Comparison of ENCODE assay signal across 8 cellular contexts in the genomic region with DNA sequence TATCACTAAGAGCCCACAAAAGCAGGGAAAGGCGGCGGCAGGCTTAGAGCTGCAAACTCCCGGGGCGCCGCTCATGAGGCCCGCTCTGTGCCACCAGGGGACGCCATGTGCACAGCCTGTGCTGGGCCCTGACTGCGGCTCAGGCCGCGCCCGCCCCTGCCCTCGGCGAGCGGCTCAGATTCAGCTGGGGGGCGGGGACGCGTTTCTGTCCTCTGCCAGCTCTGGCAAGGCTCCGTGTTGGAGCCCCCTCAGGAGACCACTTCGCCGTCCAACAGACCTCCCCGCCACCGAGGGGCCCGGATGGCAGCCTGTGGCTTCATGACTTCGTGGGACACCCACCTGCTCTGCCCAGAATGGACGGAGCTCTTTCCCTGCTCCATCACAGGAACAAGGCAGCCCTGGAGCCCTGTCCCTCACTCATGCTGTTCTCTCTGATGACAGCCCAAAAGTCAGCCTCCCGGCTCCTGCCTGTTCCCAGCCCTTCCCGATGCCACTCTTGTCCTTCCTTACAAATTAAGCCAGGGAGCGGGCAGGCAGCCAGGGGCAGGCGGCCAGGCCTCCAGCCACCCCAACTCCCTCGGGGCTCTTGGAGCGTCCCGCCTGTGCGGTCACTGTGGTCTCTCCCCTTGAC.
DNase-seq lines count a peak whose midpoint lies in the region; ATAC-seq and TF ChIP-seq lines count a peak whose summit lies in the region.

No MANE protein-coding gene starts in this region.

- TF ChIP-seq CTCF in Calu3 (IDR thresholded peaks at IDR 0.05; ENCODE audit: unreplicated experiment): peak; percentile 95
- TF ChIP-seq CTCF in PC-3 (conservative IDR thresholded peaks at IDR 0.05; ENCODE audit: low read depth, low read length): peak; percentile 79
- peak; percentile 93 to 98 (median 96) for TF ChIP-seq CTCF in nephron (IDR thresholded peaks at IDR 0.05; ENCODE audit: unreplicated experiment in 3 of 3)

- H3K4me3 ChIP-seq in HUES48 (ENCODE audit: low read depth, low read length) (peak overlapping the region; percentile 46), PC-3 (ENCODE audit: low read length) (peak overlapping the region; percentile 58; the same call in 1 of the 2 replicates)

- H3K9ac ChIP-seq in HUES48 (ENCODE audit: low read depth, low read length): no peak overlapping the region
- no peak overlapping the region for H3K9ac ChIP-seq in PC-3 (ENCODE audit: low read length)

- peak overlapping the region; percentile 80 for H3K4me2 ChIP-seq in PC-3 (ENCODE audit: low read length)

- POLR2A ChIA-PET in PC-3 (lab: Charles Lee; ENCODE audit: unreplicated experiment): interaction anchor here (0.5 to 1.3 kb wide), 4 partner anchors 84 to 469 kb away, joined by 4 to 11 read pairs (median 5); a partner anchor contains a TSS

- DNase-seq in Calu3: peak; percentile 91
- peak; percentile 76 for DNase-seq in PC-3
- DNase-seq in activated T-cell treated with anti-CD3 and anti-CD28 coated beads, Interleukin-2, amount 50 U/mL, for 72 hours: peak; percentile 86
- peak; percentile 62 for DNase-seq in fibroblast of peridontal ligament (ENCODE audit: extremely low read depth)
- DNase-seq in stimulated activated naive CD4-positive, alpha-beta T cell treated with Interleukin-2 at 50 U/mL for 16 hours (lab: John Stamatoyannopoulos, UW): peak; percentile 73

- H3K79me2 ChIP-seq in PC-3 (ENCODE audit: low read length): no peaks in the 10 kb centered on the region

- H3K9me3 Mint-ChIP-seq in Calu3 (ENCODE audit: low read depth, unreplicated experiment): no peaks in the 10 kb centered on the region
- no peaks in the 10 kb centered on the region for H3K9me3 Mint-ChIP-seq in activated T-cell treated with anti-CD3 and anti-CD28 coated beads, Interleukin-2, amount 50 U/mL, for 72 hours
- no peaks in the 10 kb centered on the region for H3K9me3 Mint-ChIP-seq in nephron

- ATAC-seq in GM21381 (IDR thresholded peaks at IDR 0.05; ENCODE audit: unreplicated experiment) (peak; percentile 81), PC-3 (peak; percentile 100)
- peak; percentile 99 to 100 for ATAC-seq in activated T-cell treated with anti-CD3 and anti-CD28 coated beads, Interleukin-2, amount 50 U/mL, for 72 hours (replicated peaks in 1 of 2)

- no peaks in the 10 kb centered on the region for H4K20me1 ChIP-seq in PC-3 (ENCODE audit: low read length)

- H3F3A ChIP-seq in PC-3 (ENCODE audit: low read length, unreplicated experiment): no peaks in the 10 kb centered on the region

- H3K4me1 Mint-ChIP-seq in Calu3 (ENCODE audit: low read depth, unreplicated experiment): peaks cover 18% of the 10 kb centered on the region
- H3K4me1 Mint-ChIP-seq in activated T-cell treated with anti-CD3 and anti-CD28 coated beads, Interleukin-2, amount 50 U/mL, for 72 hours (ENCODE audit: low read depth): peaks cover 17% of the 10 kb centered on the region
- H3K4me1 Mint-ChIP-seq in nephron: peaks cover 11% of the 10 kb centered on the region

- H3K27ac ChIP-seq in HUES48 (ENCODE audit: low read depth, low read length) (no peak overlapping the region), PC-3 (ENCODE audit: low read length) (no peak overlapping the region)

- intact Hi-C loops in Calu3 (cut with micrococcal nuclease; ENCODE audit: unreplicated experiment) (loop anchor here (1.0 to 5.0 kb wide), 2 partner anchors 88 to 185 kb away; no protein-coding TSS in a partner anchor), PC-3 (cut with micrococcal nuclease) (loop anchor here (1.0 to 10.0 kb wide), 3 partner anchors 90 to 293 kb away; no protein-coding TSS in a partner anchor)

- H3K36me3 ChIP-seq in HUES48 (ENCODE audit: control insufficient read depth, insufficient read depth, low read length): no peaks in the 10 kb centered on the region
- H3K36me3 ChIP-seq in PC-3 (ENCODE audit: low read depth, low read length): no peaks in the 10 kb centered on the region

- H3K36me3 Mint-ChIP-seq in Calu3 (ENCODE audit: insufficient read depth, unreplicated experiment) (peaks cover 20% of the 10 kb centered on the region), nephron (ENCODE audit: low read depth) (no peaks in the 10 kb centered on the region)
- no peaks in the 10 kb centered on the region for H3K36me3 Mint-ChIP-seq in activated T-cell treated with anti-CD3 and anti-CD28 coated beads, Interleukin-2, amount 50 U/mL, for 72 hours (ENCODE audit: insufficient read depth in 2 of 2)

- H3K9me3 ChIP-seq in HUES48 (ENCODE audit: control insufficient read depth, insufficient read depth, low read length): no peaks in the 10 kb centered on the region
- H3K9me3 ChIP-seq in PC-3 (ENCODE audit: low read length): no peaks in the 10 kb centered on the region

- H3K4me3 Mint-ChIP-seq in Calu3 (ENCODE audit: low read depth, unreplicated experiment): peak overlapping the region; percentile 69
- H3K4me3 Mint-ChIP-seq in activated T-cell treated with anti-CD3 and anti-CD28 coated beads, Interleukin-2, amount 50 U/mL, for 72 hours: peak overlapping the region; percentile 53 to 73
- peak overlapping the region; percentile 46 to 73 (median 47) for H3K4me3 Mint-ChIP-seq in nephron

- H3K27me3 Mint-ChIP-seq in Calu3 (ENCODE audit: unreplicated experiment): no peaks in the 10 kb centered on the region
- peaks cover 16% of the 10 kb centered on the region for H3K27me3 Mint-ChIP-seq in activated T-cell treated with anti-CD3 and anti-CD28 coated beads, Interleukin-2, amount 50 U/mL, for 72 hours (ENCODE audit: low read depth)
- H3K27me3 Mint-ChIP-seq in nephron (ENCODE audit: low read depth): peaks cover 18% of the 10 kb centered on the region

- CTCF ChIA-PET in Calu3 (lab: Charles Lee) (interaction anchor here (0.6 to 2.2 kb wide), 31 partner anchors 10 to 506 kb away, joined by 3 to 37 read pairs (median 5); a partner anchor contains a TSS), PC-3 (lab: Charles Lee) (interaction anchor here (0.6 to 1.5 kb wide), 20 partner anchors 9 to 1468 kb away, joined by 3 to 29 read pairs (median 4); a partner anchor contains a TSS)

- H3K9me2 ChIP-seq in PC-3 (replicated peaks; ENCODE audit: low read length): no peaks in the 10 kb centered on the region

- H3K27me3 ChIP-seq in HUES48 (ENCODE audit: control insufficient read depth, insufficient read depth, low read length): peaks cover 4% of the 10 kb centered on the region; the same call in 1 of the 2 replicates
- no peaks in the 10 kb centered on the region for H3K27me3 ChIP-seq in PC-3 (ENCODE audit: low read length)

- no TSS peak for BruUV-seq in Calu3 (replicated peaks; lab: Mats Ljungman, UMichigan)
- no TSS peak for BruUV-seq in PC-3 (replicated peaks; lab: Mats Ljungman, UMichigan)

- H3K4me1 ChIP-seq in HUES48 (ENCODE audit: control insufficient read depth, insufficient read depth, low read length) (no peaks in the 10 kb centered on the region), PC-3 (ENCODE audit: insufficient read depth, low read length) (peaks cover 11% of the 10 kb centered on the region; the same call in 1 of the 2 replicates)

- H2AFZ ChIP-seq in PC-3 (ENCODE audit: low read length): peak overlapping the region; percentile 52

- H3K27ac Mint-ChIP-seq in Calu3 (ENCODE audit: unreplicated experiment) (peak overlapping the region; percentile 45), nephron (no peak overlapping the region)
- no peak overlapping the region for H3K27ac Mint-ChIP-seq in activated T-cell treated with anti-CD3 and anti-CD28 coated beads, Interleukin-2, amount 50 U/mL, for 72 hours
